In genomic region chr11:15616130-15617105, GRCh38 we compare ENCODE assay signal across 17 cellular contexts.
"Had no signal": no experiment of that assay in that cellular context is flagged by ENCODE, and none has a peak within 500 bp of the region (broad histone marks: within the 10 kb centered on the region; RNA-seq: fewer than 3 reads in every experiment).

No MANE protein-coding gene starts in this region.

- H3K4me1 ChIP-seq: ascending aorta, uterus had no signal

- H3K27ac ChIP-seq: ascending aorta, gastrocnemius medialis, skin epidermis, tibial nerve, uterus had no signal

- H3K9me3 ChIP-seq: ascending aorta, gastrocnemius medialis, heart left ventricle, mucosa of descending colon, tibial nerve, uterus had no signal

- H3K36me3 ChIP-seq: ascending aorta, gastrocnemius medialis, heart left ventricle, tibial nerve, uterus had no signal

- H3K4me3 ChIP-seq: ascending aorta, gastrocnemius medialis, heart left ventricle, mucosa of descending colon, skin epidermis, tibial nerve, uterus had no signal

- DNase-seq: activated CD4-positive, alpha-beta T cell treated with anti-CD3 and anti-CD28 coated beads, Interleukin-2, amount 10 ng/mL, durations not matched to agents 7 days and 5 days; activated CD8-positive, alpha-beta T cell treated with anti-CD3 and anti-CD28 coated beads, Interleukin-2, amount 10 ng/mL, durations not matched to agents 7 days and 5 days; activated effector memory CD4-positive, alpha-beta T cell treated with Interleukin-2 at 50 U/mL for 16 hours; activated T-cell treated with anti-CD3 and anti-CD28 coated beads, Interleukin-2, amount 50 U/mL, for 4 hours; effector CD4-positive, alpha-beta T cell; gastrocnemius medialis; kidney; left ventricle myocardium superior; mucosa of descending colon; naive B cell; right cardiac atrium; stimulated activated naive CD8-positive, alpha-beta T cell treated with anti-CD3 and anti-CD28 coated beads, Interleukin-15, Interleukin-2, amounts not matched to agents 100 U/mL and 50 U/mL, for 24 hours; uterus had no signal

- H3K27me3 ChIP-seq: ascending aorta, gastrocnemius medialis, heart left ventricle, tibial nerve, uterus had no signal
